20 cellular contexts compared by ENCODE assay signal in the genomic region with DNA sequence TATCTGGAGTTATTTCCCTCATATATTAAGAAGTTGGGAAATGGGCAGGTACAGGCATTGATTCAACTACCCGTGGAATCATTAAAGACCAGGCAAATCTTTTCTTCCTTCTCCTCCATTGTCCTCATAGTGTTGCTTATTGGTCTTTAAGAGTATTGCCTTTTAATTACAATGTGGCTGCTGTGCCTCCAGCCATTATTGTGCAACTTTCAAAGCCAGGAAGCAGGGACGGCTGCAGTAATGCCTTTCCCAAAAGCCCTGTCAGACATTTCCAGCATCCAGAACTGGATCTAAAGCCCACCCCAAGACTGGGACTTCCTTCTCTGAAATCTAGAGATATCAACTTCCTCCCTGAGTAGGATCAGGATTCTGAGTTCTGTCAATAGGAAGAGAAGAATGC.
"Had no signal": no experiment of that assay in that cellular context is flagged by ENCODE, and none has a peak within 500 bp of the region (broad histone marks: within the 10 kb centered on the region; RNA-seq: fewer than 3 reads in every experiment).

No MANE protein-coding gene starts in this region.

- H3K27me3 ChIP-seq: heart right ventricle, sigmoid colon, vagina had no signal

- H3K27me3 Mint-ChIP-seq: activated naive CD4-positive, alpha-beta T cell treated with anti-CD3 and anti-CD28 coated beads, Interleukin-2, amount 50 U/mL, for 24 hours had no signal

- ATAC-seq: activated CD4-positive, CD25-positive, alpha-beta regulatory T cell treated with anti-CD3 and anti-CD28 coated beads, Interleukin-2, amount 50 U/mL, for 24 hours; heart right ventricle; left colon; mucosa of descending colon had no signal

- H3K36me3 ChIP-seq: heart right ventricle, sigmoid colon, thoracic aorta, vagina had no signal

- H3K9me3 ChIP-seq: heart right ventricle, mucosa of descending colon, sigmoid colon, thoracic aorta, vagina had no signal

- H3K4me3 ChIP-seq: heart right ventricle, mucosa of descending colon, sigmoid colon, thoracic aorta, vagina had no signal

- H3K9me3 Mint-ChIP-seq: activated CD4-positive, alpha-beta memory T cell treated with anti-CD3 and anti-CD28 coated beads, Interleukin-2, amount 10 ng/mL, durations not matched to agents 7 days and 5 days; activated CD4-positive, alpha-beta T cell treated with anti-CD3 and anti-CD28 coated beads, Interleukin-2, amount 10 ng/mL, durations not matched to agents 24 days and 14 days; activated naive CD4-positive, alpha-beta T cell treated with anti-CD3 and anti-CD28 coated beads, Interleukin-2, amount 50 U/mL, for 24 hours; memory B cell; type B pancreatic cell had no signal

- H3K27ac ChIP-seq: heart right ventricle, sigmoid colon, thoracic aorta, vagina had no signal

- H3K36me3 Mint-ChIP-seq: activated naive CD4-positive, alpha-beta T cell treated with anti-CD3 and anti-CD28 coated beads, Interleukin-2, amount 50 U/mL, for 24 hours; brain; memory B cell; type B pancreatic cell had no signal

- H3K4me1 ChIP-seq: sigmoid colon, vagina had no signal

- H3K4me1 Mint-ChIP-seq: activated CD4-positive, alpha-beta memory T cell treated with anti-CD3 and anti-CD28 coated beads, Interleukin-2, amount 10 ng/mL, durations not matched to agents 7 days and 5 days; activated CD4-positive, alpha-beta T cell treated with anti-CD3 and anti-CD28 coated beads, Interleukin-2, amount 10 ng/mL, durations not matched to agents 24 days and 14 days had no signal

- H3K4me3 Mint-ChIP-seq: activated CD4-positive, alpha-beta memory T cell treated with anti-CD3 and anti-CD28 coated beads, Interleukin-2, amount 10 ng/mL, durations not matched to agents 7 days and 5 days; activated CD4-positive, alpha-beta T cell treated with anti-CD3 and anti-CD28 coated beads, Interleukin-2, amount 10 ng/mL, durations not matched to agents 24 days and 14 days; activated naive CD4-positive, alpha-beta T cell treated with anti-CD3 and anti-CD28 coated beads, Interleukin-2, amount 50 U/mL, for 24 hours; brain; memory B cell; nephron progenitor cell; type B pancreatic cell had no signal

- DNase-seq: activated CD4-positive, alpha-beta memory T cell treated with anti-CD3 and anti-CD28 coated beads, Interleukin-2, amount 10 ng/mL, durations not matched to agents 7 days and 5 days; activated CD4-positive, alpha-beta T cell treated with anti-CD3 and anti-CD28 coated beads, Interleukin-2, amount 10 ng/mL, durations not matched to agents 24 days and 14 days; activated gamma-delta T cell; anterior cingulate cortex; effector CD8-positive, alpha-beta T cell; heart right ventricle; left colon; mucosa of descending colon; nephron progenitor cell; sigmoid colon; stimulated activated CD4-positive, alpha-beta T cell treated with anti-CD3 and anti-CD28 coated beads, Interleukin-2, amount 100 ng/mL, for 48 hours; stimulated activated naive CD4-positive, alpha-beta T cell; T-helper 2 cell had no signal

- H3K27ac Mint-ChIP-seq: activated CD4-positive, alpha-beta memory T cell treated with anti-CD3 and anti-CD28 coated beads, Interleukin-2, amount 10 ng/mL, durations not matched to agents 7 days and 5 days; activated CD4-positive, alpha-beta T cell treated with anti-CD3 and anti-CD28 coated beads, Interleukin-2, amount 10 ng/mL, durations not matched to agents 24 days and 14 days; activated naive CD4-positive, alpha-beta T cell treated with anti-CD3 and anti-CD28 coated beads, Interleukin-2, amount 50 U/mL, for 24 hours; memory B cell; nephron progenitor cell; type B pancreatic cell had no signal
